In the genomic region with DNA sequence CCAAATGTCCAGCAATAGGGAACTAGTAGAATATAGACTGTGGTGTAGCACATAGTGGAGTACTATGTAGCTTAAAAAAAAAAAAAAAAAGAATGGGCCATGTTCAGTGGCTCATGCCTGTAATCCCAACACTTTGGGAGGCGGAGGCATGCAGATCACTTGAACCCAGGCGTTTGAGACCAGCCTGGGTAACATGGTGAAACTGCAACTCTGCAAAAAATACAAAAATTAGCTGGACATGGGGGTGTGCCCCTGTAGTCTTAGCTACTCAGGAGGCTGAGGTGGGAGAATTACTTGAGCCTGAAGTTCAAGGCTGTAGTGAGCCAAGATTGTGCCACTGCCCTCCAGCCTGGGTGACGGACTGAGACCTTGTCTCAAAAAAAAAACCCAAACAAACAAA, we compare ENCODE assay signal across 7 cellular contexts.
"Had no signal": no experiment of that assay in that cellular context is flagged by ENCODE, and none has a peak within 500 bp of the region (broad histone marks: within the 10 kb centered on the region; RNA-seq: fewer than 3 reads in every experiment).

No MANE protein-coding gene starts in this region.

- H3K4me3 ChIP-seq: K562 had no signal

- H3K27ac ChIP-seq: HL-60 had no signal

- H3K4me3 Mint-ChIP-seq: IgD-negative memory B cell had no signal

- H3K4me1 Mint-ChIP-seq: IgD-negative memory B cell had no signal

- H3K9me3 Mint-ChIP-seq: IgD-negative memory B cell had no signal

- ATAC-seq: K562 had no signal

- DNase-seq: IMR-90, KBM-7, KG1 had no signal

- H3K36me3 Mint-ChIP-seq: IgD-negative memory B cell had no signal

- H3K27me3 Mint-ChIP-seq: IgD-negative memory B cell had no signal

- FAIRE-seq: HTR-8/SVneo, K562 had no signal
